In the genomic region with DNA sequence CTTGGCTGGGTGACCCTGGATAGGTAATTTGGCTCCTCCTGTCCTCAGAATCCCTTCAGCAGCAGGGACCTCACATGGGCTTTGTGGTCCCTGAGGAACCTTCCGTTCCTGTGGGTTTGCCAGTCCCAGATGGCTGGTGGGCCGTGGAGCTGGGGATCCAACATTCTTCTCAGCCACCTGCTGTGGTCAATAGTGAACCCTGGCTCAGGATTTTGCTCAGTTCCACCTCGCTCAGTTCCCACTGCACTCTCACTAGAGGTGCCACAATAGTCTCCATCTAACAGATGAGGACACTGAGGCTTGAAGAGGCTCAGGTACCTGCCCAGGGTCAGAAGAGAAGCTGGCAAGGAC, we compare ENCODE assay signal across 16 cellular contexts. TPM values are rescaled to one million over a fixed set of nuclear protein-coding genes. Genes with fewer than 3 reads are reported as not detected.
DNase-seq lines count a peak whose midpoint lies in the region; ATAC-seq and TF ChIP-seq lines count a peak whose summit lies in the region.
"Had no signal": no experiment of that assay in that cellular context is flagged by ENCODE, and none has a peak within 500 bp of the region (broad histone marks: within the 10 kb centered on the region; RNA-seq: fewer than 3 reads in every experiment).

No MANE protein-coding gene starts in this region.

- H3K36me3 ChIP-seq in NT2/D1 (ENCODE audit: insufficient read depth, insufficient read length, low read length), result peaks cover 41% of the 10 kb centered on the region
- H3K36me3 ChIP-seq in lower lobe of right lung, result peaks cover 4% of the 10 kb centered on the region
- H3K36me3 ChIP-seq in upper lobe of left lung, result peaks cover 0 to 9% (median 0%) of the 10 kb centered on the region in 4 donors

- H3K9me3 ChIP-seq in NT2/D1 (ENCODE audit: insufficient read depth, low read length) (peaks cover 22% of the 10 kb centered on the region), lower lobe of right lung (peaks cover 4% of the 10 kb centered on the region), upper lobe of left lung (peaks cover 0 to 3% (median 0%) of the 10 kb centered on the region in 4 donors)

- ATAC-seq in lower lobe of right lung, result no peak
- no peak for ATAC-seq in upper lobe of left lung (ENCODE audit: low FRiP score in 2 of 2)
- ATAC-seq: Panc1 had no signal

- H3K4me1 ChIP-seq in NT2/D1 (ENCODE audit: insufficient read depth, insufficient read length) (peaks cover 9% of the 10 kb centered on the region), lower lobe of right lung (no peaks in the 10 kb centered on the region), upper lobe of left lung (no peaks in the 10 kb centered on the region)

- no peak for TF ChIP-seq POLR2A in upper lobe of left lung (IDR thresholded peaks at IDR 0.05)

- H3K9ac ChIP-seq in NT2/D1 (ENCODE audit: insufficient read length, low read depth), result peak overlapping the region; percentile 32

- no peak overlapping the region for H3K4me3 ChIP-seq in NT2/D1 (ENCODE audit: insufficient read length, low read depth)
- no peak overlapping the region for H3K4me3 ChIP-seq in lower lobe of right lung
- H3K4me3 ChIP-seq in upper lobe of left lung, result no peak overlapping the region
- H3K4me3 ChIP-seq: SK-N-MC had no signal

- TF ChIP-seq CTCF in 22Rv1 (IDR thresholded peaks at IDR 0.05), result no peak
- no peak for TF ChIP-seq CTCF in lower lobe of right lung (IDR thresholded peaks at IDR 0.05)
- no peak for TF ChIP-seq CTCF in upper lobe of left lung (IDR thresholded peaks at IDR 0.05)

- H3K27me3 ChIP-seq in NT2/D1 (ENCODE audit: insufficient read depth, insufficient read length) (no peaks in the 10 kb centered on the region), lower lobe of right lung (ENCODE audit: low read depth) (no peaks in the 10 kb centered on the region), upper lobe of left lung (no peaks in the 10 kb centered on the region)

- intact Hi-C loops in lower lobe of right lung (cut with DNase I), result no loop called here

- TF ChIP-seq EP300 in upper lobe of left lung (IDR thresholded peaks at IDR 0.05), result no peak

- H3K27ac ChIP-seq in 22Rv1 (peak overlapping the region; percentile 65), lower lobe of right lung (no peak overlapping the region), upper lobe of left lung (no peak overlapping the region)
- H3K27ac ChIP-seq: C4-2B, SK-N-MC had no signal

- 89 to 92% methylated on average over 3 of the region's 3 CpGs for WGBS in upper lobe of left lung, 2 donors

- DNase-seq in NT2/D1 (ENCODE audit: low read depth, low spot score) (no peak), lower lobe of right lung (peak; percentile 14), upper lobe of left lung (no peak), T-helper 2 cell (no peak), SK-N-DZ (ENCODE audit: low spot score) (no peak)
- DNase-seq: GF-D8, HFFc6, Karpas-422, MM.1S, NCI-H1092 treated with DMSO at 0.1 percent for 48 hours, NCI-H1694, NCI-H82 had no signal

RNA-seq across cellular contexts. Expression of gene SPOUT1, which starts 17.1 kb away (rescaled TPM):
- 32.1 TPM for total RNA-seq in lower lobe of right lung
- total RNA-seq in upper lobe of left lung, result 100 to 1,000 TPM in 1 of 6 donors, 10 to 100 TPM in 5; 10.5 to 108 (median 41.7) TPM
- polyA plus RNA-seq in SK-N-DZ (2014; cell fraction: cytosol; rRNA removed), result 36.7 and 46.0 TPM in 2 replicates
- 105 and 116 TPM in 2 replicates for polyA plus RNA-seq in SK-N-DZ (2014; cell fraction: nucleus; rRNA removed)

RNA-seq across cellular contexts. Expression of gene ENDOG, which starts 28.4 kb away (rescaled TPM):
- total RNA-seq in lower lobe of right lung (21.5 TPM), upper lobe of left lung (10 to 100 TPM; 20.6 to 70.2 (median 28.8) TPM)
- polyA plus RNA-seq in SK-N-DZ (2014; cell fraction: cytosol; rRNA removed), result 120 and 124 TPM in 2 replicates
- 84.7 and 94.8 TPM in 2 replicates for polyA plus RNA-seq in SK-N-DZ (2014; cell fraction: nucleus; rRNA removed)

RNA-seq across cellular contexts. Expression of gene KYAT1, which starts 35.1 kb away (rescaled TPM):
- total RNA-seq in lower lobe of right lung, result 7.1 TPM
- total RNA-seq in upper lobe of left lung, result 10 to 100 TPM in 1 of 6 donors, 1 to 10 TPM in 5; 3.9 to 10.5 (median 5.4) TPM
- polyA plus RNA-seq in SK-N-DZ (2014; cell fraction: cytosol; rRNA removed), result 45.3 and 47.4 TPM in 2 replicates
- 103 and 114 TPM in 2 replicates for polyA plus RNA-seq in SK-N-DZ (2014; cell fraction: nucleus; rRNA removed)

RNA-seq across cellular contexts. Expression of gene LRRC8A, which starts 35.3 kb away (rescaled TPM):
- total RNA-seq in lower lobe of right lung, result 45.5 TPM
- total RNA-seq in upper lobe of left lung, result 100 to 1,000 TPM in 2 of 6 donors, 10 to 100 TPM in 4; 49.0 to 132 (median 67.0) TPM
- polyA plus RNA-seq in SK-N-DZ (2014; cell fraction: cytosol; rRNA removed), result 35.5 and 44.0 TPM in 2 replicates
- polyA plus RNA-seq in SK-N-DZ (2014; cell fraction: nucleus; rRNA removed), result 21.8 and 23.4 TPM in 2 replicates

RNA-seq across cellular contexts. Expression of gene TBC1D13, which starts 59.6 kb away (rescaled TPM):
- total RNA-seq in lower lobe of right lung, result 25.6 TPM
- total RNA-seq in upper lobe of left lung, result 10 to 100 TPM; 14.7 to 27.0 (median 19.2) TPM
- 12.0 and 25.2 TPM in 2 replicates for polyA plus RNA-seq in SK-N-DZ (2014; cell fraction: cytosol; rRNA removed)
- polyA plus RNA-seq in SK-N-DZ (2014; cell fraction: nucleus; rRNA removed), result 12.1 and 12.3 TPM in 2 replicates
